ENCODE assay signal across 9 cellular contexts in genomic region chr4:6013564-6013963, GRCh38. TPM values are rescaled to one million over a fixed set of nuclear protein-coding genes. Genes with fewer than 3 reads are reported as not detected.
"Had no signal": no experiment of that assay in that cellular context is flagged by ENCODE, and none has a peak within 500 bp of the region (broad histone marks: within the 10 kb centered on the region; RNA-seq: fewer than 3 reads in every experiment).

No MANE protein-coding gene starts in this region.

- FAIRE-seq: H1, H54, HepG2 had no signal

- H3K27ac ChIP-seq: HL-60 had no signal

- H3K4me3 Mint-ChIP-seq: GM23338, H9, IgD-negative memory B cell had no signal

- H3K9me3 Mint-ChIP-seq: GM23338, H9 had no signal

- DNase-seq: H9, HCEC 1CT had no signal

- ATAC-seq: GM23338, HepG2 had no signal

- H3K27ac Mint-ChIP-seq: GM23338, H9, IgD-negative memory B cell had no signal

- H3K4me3 ChIP-seq: GM23338 had no signal

RNA-seq across cellular contexts. Expression of gene C4orf50, which starts 4.7 kb away (rescaled TPM):
- total RNA-seq: HepG2, HT1080 had no signal
- polyA plus RNA-seq: HepG2, IgD-negative memory B cell had no signal
